ENCODE assay signal across 10 cellular contexts in genomic region chr2:26971911-26972786, GRCh38. TPM values are rescaled to one million over a fixed set of nuclear protein-coding genes. Genes with fewer than 3 reads are reported as not detected.
DNase-seq lines count a peak whose midpoint lies in the region; ATAC-seq and TF ChIP-seq lines count a peak whose summit lies in the region.
"Had no signal": no experiment of that assay in that cellular context is flagged by ENCODE, and none has a peak within 500 bp of the region (broad histone marks: within the 10 kb centered on the region; RNA-seq: fewer than 3 reads in every experiment).

No MANE protein-coding gene starts in this region.

- peak overlapping the region; percentile 89 for H3K4me3 Mint-ChIP-seq in neural crest cell

- no peak for ATAC-seq in GM18868 (IDR thresholded peaks at IDR 0.05; ENCODE audit: unreplicated experiment)

- TF ChIP-seq CTCF in neural crest cell (conservative IDR thresholded peaks at IDR 0.05) = no peak

- H3K9me3 Mint-ChIP-seq in neural crest cell = no peaks in the 10 kb centered on the region

- TF ChIP-seq POLR2A in erythroblast (IDR thresholded peaks at IDR 0.05; ENCODE audit: low read length) = no peak

- peaks cover 26% of the 10 kb centered on the region for H3K4me1 Mint-ChIP-seq in neural crest cell

- no peaks in the 10 kb centered on the region for H3K36me3 Mint-ChIP-seq in neural crest cell (ENCODE audit: low read depth)

- DNase-seq in G401 (ENCODE audit: low spot score) = peak; percentile 50
- peak; percentile 17 for DNase-seq in NCI-H69 (lab: John Stamatoyannopoulos, UW)
- DNase-seq in erythroblast (lab: John Stamatoyannopoulos, UW) = peak; percentile 77 to 88
- no peak for DNase-seq in neural crest cell (ENCODE audit: low read depth, low spot score)
- DNase-seq in mesenteric fat pad (ENCODE audit: low spot score) = no peak
- no peak for DNase-seq in DMS53 treated with DMSO at 0.1 percent for 48 hours (lab: John Stamatoyannopoulos, UW; ENCODE audit: unreplicated experiment)
- no peak for DNase-seq in NCI-H1436 (lab: John Stamatoyannopoulos, UW)
- DNase-seq: MM.1S had no signal

- peaks cover 39% of the 10 kb centered on the region for H3K27me3 Mint-ChIP-seq in neural crest cell (ENCODE audit: low read depth)

- no peak overlapping the region for H3K27ac Mint-ChIP-seq in neural crest cell (ENCODE audit: unreplicated experiment)

- in situ Hi-C loops in G401 (cut with HindIII; ENCODE audit: low sequenced_read_pairs) = no loop called here

RNA-seq across cellular contexts. Expression of gene MAPRE3, which starts 1.7 kb away (rescaled TPM):
- 2.3 and 4.2 TPM in 2 replicates for total RNA-seq in G401 (2014; rRNA removed; shearing (Covaris generic))
- total RNA-seq in neural crest cell = 16.3 and 17.5 TPM in 2 replicates
- 65.2 TPM for total RNA-seq in mesenteric fat pad
- total RNA-seq: OCI-LY7 had no signal

Comparison
In these comparisons a context has a peak if more than half of its experiments do, and no peak if none do; other contexts are left out.
1. DNase-seq: peak in G401 (single experiment), NCI-H69 (single experiment) and erythroblast (2 of 2); none in neural crest cell (single experiment), mesenteric fat pad (single experiment), DMS53 treated with DMSO at 0.1 percent for 48 hours (single experiment) and NCI-H1436 (single experiment).